Comparison of ENCODE assay signal across 16 cellular contexts in genomic region chr12:108990103-108990502, GRCh38. TPM values are rescaled to one million over a fixed set of nuclear protein-coding genes. Genes with fewer than 3 reads are reported as not detected.
"Had no signal": no experiment of that assay in that cellular context is flagged by ENCODE, and none has a peak within 500 bp of the region (broad histone marks: within the 10 kb centered on the region; RNA-seq: fewer than 3 reads in every experiment).

No MANE protein-coding gene starts in this region.

RNA-seq across cellular contexts. Expression of gene SVOP, which starts 30.8 kb away (rescaled TPM):
- total RNA-seq: activated naive CD4-positive, alpha-beta T cell treated with anti-CD3 and anti-CD28 coated beads for 36 hours; activated naive CD4-positive, alpha-beta T cell treated with anti-CD3 and anti-CD28 coated beads, Interleukin-2, amount 50 U/mL, for 72 hours; activated naive CD8-positive, alpha-beta T cell treated with anti-CD3 and anti-CD28 coated beads for 36 hours; activated naive CD8-positive, alpha-beta T cell treated with anti-CD3 and anti-CD28 coated beads, Interleukin-2, amount 10 ng/mL, durations not matched to agents 7 days and 5 days; activated T-cell treated with anti-CD3 and anti-CD28 coated beads, Interleukin-2, amount 50 U/mL, for 4 hours; activated T-cell treated with anti-CD3 and anti-CD28 coated beads, Interleukin-2, amount 50 U/mL, for 72 hours; activated T-helper 1 cell treated with anti-CD3 and anti-CD28 coated beads, Interleukin-12 subunit alpha, Interleukin-12 subunit beta, Interleukin-2, Interleukin-4 antibody, amounts not matched to agents 30 ng/mL and 10 ng/mL and 1 ng/mL, durations not matched to agents 14 hours and 24 hours and 36 hours; activated T-helper 17 cell treated with anti-CD3 and anti-CD28 coated beads, Interleukin-2, amount 50 U/mL, for 72 hours; activated T-helper 2 cell treated with anti-CD3 and anti-CD28 coated beads, Interferon-gamma antibody, Interleukin-2, Interleukin-4, amounts not matched to agents 10 μg/mL and 5 μg/mL and 100 μg/mL, durations not matched to agents 14 hours and 24 hours and 36 hours; aorta; ascending aorta; astrocyte; breast epithelium; bronchial epithelial cell; cardiac muscle cell; chondrocyte had no signal
- polyA plus RNA-seq: aorta, cardiac muscle cell had no signal
